Comparison of ENCODE assay signal across 1 cellular context in genomic region chr9:86586144-86586494, GRCh38.
A peak's percentile ranks its signal among the peaks of the same experiment; 100 is the strongest.
TF ChIP-seq lines count a peak whose summit lies in the region.

No MANE protein-coding gene starts in this region.

TF ChIP-seq in HEK293, 187 proteins besides CTCF, POLR2A, EP300 and RAD21 (continued from another document and continues in another):
- no peak for TF ChIP-seq ZNF660 (tag by site-specific recombination; IDR thresholded peaks at IDR 0.05)
- no peak for TF ChIP-seq KLF7 (tag by site-specific recombination; IDR thresholded peaks at IDR 0.05; ENCODE audit: borderline replicate concordance)
- no peak for TF ChIP-seq ZNF701 (tag by site-specific recombination; IDR thresholded peaks at IDR 0.05)
- TF ChIP-seq ZNF239 (tag by site-specific recombination; IDR thresholded peaks at IDR 0.05): no peak
- no peak for TF ChIP-seq ZNF704 (tag by site-specific recombination; IDR thresholded peaks at IDR 0.05)
- TF ChIP-seq ZNF140 (tag by site-specific recombination; IDR thresholded peaks at IDR 0.05): no peak
- no peak for TF ChIP-seq GLIS2 (tag by site-specific recombination; IDR thresholded peaks at IDR 0.05)
- no peak for TF ChIP-seq ZNF169 (tag by site-specific recombination; IDR thresholded peaks at IDR 0.05)
- no peak for TF ChIP-seq ZNF423 (tag by site-specific recombination; IDR thresholded peaks at IDR 0.05)
- TF ChIP-seq ZSCAN23 (tag by site-specific recombination; IDR thresholded peaks at IDR 0.05): no peak
- no peak for TF ChIP-seq SCRT2 (tag by site-specific recombination; IDR thresholded peaks at IDR 0.05)
- TF ChIP-seq KLF16 (tag by site-specific recombination; IDR thresholded peaks at IDR 0.05): no peak
- no peak for TF ChIP-seq ZNF629 (tag by site-specific recombination; IDR thresholded peaks at IDR 0.05)
- peak; percentile 66 for TF ChIP-seq OSR2 (tag by site-specific recombination; IDR thresholded peaks at IDR 0.05)
- TF ChIP-seq ZNF266 (tag by site-specific recombination; IDR thresholded peaks at IDR 0.05; ENCODE audit: low read depth): no peak
- peak; percentile 21 for TF ChIP-seq SETDB1 (IDR thresholded peaks at IDR 0.05; ENCODE audit: insufficient read length, low read length)
- no peak for TF ChIP-seq ZNF654 (tag by site-specific recombination; IDR thresholded peaks at IDR 0.05; ENCODE audit: low read depth)
- TF ChIP-seq, protein P1, sequence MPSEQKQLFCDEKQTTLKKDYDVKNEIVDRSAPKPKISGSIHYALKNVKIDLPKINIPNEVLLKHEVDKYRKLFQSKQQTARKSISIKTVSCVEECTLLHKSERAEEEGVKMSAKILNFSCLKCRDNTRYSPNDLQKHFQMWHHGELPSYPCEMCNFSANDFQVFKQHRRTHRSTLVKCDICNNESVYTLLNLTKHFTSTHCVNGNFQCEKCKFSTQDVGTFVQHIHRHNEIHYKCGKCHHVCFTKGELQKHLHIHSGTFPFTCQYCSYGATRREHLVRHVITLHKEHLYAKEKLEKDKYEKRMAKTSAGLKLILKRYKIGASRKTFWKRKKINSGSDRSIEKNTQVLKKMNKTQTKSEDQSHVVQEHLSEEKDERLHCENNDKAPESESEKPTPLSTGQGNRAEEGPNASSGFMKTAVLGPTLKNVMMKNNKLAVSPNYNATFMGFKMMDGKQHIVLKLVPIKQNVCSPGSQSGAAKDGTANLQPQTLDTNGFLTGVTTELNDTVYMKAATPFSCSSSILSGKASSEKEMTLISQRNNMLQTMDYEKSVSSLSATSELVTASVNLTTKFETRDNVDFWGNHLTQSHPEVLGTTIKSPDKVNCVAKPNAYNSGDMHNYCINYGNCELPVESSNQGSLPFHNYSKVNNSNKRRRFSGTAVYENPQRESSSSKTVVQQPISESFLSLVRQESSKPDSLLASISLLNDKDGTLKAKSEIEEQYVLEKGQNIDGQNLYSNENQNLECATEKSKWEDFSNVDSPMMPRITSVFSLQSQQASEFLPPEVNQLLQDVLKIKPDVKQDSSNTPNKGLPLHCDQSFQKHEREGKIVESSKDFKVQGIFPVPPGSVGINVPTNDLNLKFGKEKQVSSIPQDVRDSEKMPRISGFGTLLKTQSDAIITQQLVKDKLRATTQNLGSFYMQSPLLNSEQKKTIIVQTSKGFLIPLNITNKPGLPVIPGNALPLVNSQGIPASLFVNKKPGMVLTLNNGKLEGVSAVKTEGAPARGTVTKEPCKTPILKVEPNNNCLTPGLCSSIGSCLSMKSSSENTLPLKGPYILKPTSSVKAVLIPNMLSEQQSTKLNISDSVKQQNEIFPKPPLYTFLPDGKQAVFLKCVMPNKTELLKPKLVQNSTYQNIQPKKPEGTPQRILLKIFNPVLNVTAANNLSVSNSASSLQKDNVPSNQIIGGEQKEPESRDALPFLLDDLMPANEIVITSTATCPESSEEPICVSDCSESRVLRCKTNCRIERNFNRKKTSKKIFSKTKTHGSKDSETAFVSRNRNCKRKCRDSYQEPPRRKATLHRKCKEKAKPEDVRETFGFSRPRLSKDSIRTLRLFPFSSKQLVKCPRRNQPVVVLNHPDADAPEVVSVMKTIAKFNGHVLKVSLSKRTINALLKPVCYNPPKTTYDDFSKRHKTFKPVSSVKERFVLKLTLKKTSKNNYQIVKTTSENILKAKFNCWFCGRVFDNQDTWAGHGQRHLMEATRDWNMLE (tag by site-specific recombination; conservative IDR thresholded peaks at IDR 0.05; ENCODE audit: low read depth): no peak
- no peak for TF ChIP-seq ZNF530 (tag by site-specific recombination; IDR thresholded peaks at IDR 0.05; ENCODE audit: low read depth)
- TF ChIP-seq SALL2 (tag by site-specific recombination; IDR thresholded peaks at IDR 0.05; ENCODE audit: borderline replicate concordance): no peak
- TF ChIP-seq SP3 (tag by site-specific recombination; IDR thresholded peaks at IDR 0.05): no peak
- TF ChIP-seq ZNF155 (tag by site-specific recombination; IDR thresholded peaks at IDR 0.05): no peak
- TF ChIP-seq REPIN1 (tag by site-specific recombination; IDR thresholded peaks at IDR 0.05; ENCODE audit: low read depth): no peak
- TF ChIP-seq ZNF664 (tag by site-specific recombination; IDR thresholded peaks at IDR 0.05): peak; percentile 99
- no peak for TF ChIP-seq GLI4 (tag by site-specific recombination; IDR thresholded peaks at IDR 0.05)
- TF ChIP-seq, protein P2, sequence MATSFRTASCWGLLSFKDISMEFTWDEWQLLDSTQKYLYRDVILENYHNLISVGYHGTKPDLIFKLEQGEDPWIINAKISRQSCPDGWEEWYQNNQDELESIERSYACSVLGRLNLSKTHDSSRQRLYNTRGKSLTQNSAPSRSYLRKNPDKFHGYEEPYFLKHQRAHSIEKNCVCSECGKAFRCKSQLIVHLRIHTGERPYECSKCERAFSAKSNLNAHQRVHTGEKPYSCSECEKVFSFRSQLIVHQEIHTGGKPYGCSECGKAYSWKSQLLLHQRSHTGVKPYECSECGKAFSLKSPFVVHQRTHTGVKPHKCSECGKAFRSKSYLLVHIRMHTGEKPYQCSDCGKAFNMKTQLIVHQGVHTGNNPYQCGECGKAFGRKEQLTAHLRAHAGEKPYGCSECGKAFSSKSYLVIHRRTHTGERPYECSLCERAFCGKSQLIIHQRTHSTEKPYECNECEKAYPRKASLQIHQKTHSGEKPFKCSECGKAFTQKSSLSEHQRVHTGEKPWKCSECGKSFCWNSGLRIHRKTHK (tag by site-specific recombination; IDR thresholded peaks at IDR 0.05): no peak
- TF ChIP-seq ZNF426 (tag by site-specific recombination; IDR thresholded peaks at IDR 0.05): no peak
- no peak for TF ChIP-seq ZNF658 (tag by site-specific recombination; IDR thresholded peaks at IDR 0.05)
- TF ChIP-seq, protein P3, sequence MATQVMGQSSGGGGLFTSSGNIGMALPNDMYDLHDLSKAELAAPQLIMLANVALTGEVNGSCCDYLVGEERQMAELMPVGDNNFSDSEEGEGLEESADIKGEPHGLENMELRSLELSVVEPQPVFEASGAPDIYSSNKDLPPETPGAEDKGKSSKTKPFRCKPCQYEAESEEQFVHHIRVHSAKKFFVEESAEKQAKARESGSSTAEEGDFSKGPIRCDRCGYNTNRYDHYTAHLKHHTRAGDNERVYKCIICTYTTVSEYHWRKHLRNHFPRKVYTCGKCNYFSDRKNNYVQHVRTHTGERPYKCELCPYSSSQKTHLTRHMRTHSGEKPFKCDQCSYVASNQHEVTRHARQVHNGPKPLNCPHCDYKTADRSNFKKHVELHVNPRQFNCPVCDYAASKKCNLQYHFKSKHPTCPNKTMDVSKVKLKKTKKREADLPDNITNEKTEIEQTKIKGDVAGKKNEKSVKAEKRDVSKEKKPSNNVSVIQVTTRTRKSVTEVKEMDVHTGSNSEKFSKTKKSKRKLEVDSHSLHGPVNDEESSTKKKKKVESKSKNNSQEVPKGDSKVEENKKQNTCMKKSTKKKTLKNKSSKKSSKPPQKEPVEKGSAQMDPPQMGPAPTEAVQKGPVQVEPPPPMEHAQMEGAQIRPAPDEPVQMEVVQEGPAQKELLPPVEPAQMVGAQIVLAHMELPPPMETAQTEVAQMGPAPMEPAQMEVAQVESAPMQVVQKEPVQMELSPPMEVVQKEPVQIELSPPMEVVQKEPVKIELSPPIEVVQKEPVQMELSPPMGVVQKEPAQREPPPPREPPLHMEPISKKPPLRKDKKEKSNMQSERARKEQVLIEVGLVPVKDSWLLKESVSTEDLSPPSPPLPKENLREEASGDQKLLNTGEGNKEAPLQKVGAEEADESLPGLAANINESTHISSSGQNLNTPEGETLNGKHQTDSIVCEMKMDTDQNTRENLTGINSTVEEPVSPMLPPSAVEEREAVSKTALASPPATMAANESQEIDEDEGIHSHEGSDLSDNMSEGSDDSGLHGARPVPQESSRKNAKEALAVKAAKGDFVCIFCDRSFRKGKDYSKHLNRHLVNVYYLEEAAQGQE (tag by site-specific recombination; IDR thresholded peaks at IDR 0.05): no peak
- TF ChIP-seq, protein P4, sequence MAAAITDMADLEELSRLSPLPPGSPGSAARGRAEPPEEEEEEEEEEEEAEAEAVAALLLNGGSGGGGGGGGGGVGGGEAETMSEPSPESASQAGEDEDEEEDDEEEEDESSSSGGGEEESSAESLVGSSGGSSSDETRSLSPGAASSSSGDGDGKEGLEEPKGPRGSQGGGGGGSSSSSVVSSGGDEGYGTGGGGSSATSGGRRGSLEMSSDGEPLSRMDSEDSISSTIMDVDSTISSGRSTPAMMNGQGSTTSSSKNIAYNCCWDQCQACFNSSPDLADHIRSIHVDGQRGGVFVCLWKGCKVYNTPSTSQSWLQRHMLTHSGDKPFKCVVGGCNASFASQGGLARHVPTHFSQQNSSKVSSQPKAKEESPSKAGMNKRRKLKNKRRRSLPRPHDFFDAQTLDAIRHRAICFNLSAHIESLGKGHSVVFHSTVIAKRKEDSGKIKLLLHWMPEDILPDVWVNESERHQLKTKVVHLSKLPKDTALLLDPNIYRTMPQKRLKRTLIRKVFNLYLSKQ (tag by site-specific recombination; IDR thresholded peaks at IDR 0.05; ENCODE audit: borderline replicate concordance): no peak
- no peak for TF ChIP-seq ZNF76 (tag by site-specific recombination; IDR thresholded peaks at IDR 0.05; ENCODE audit: borderline replicate concordance, low read depth)
- TF ChIP-seq, protein P5, sequence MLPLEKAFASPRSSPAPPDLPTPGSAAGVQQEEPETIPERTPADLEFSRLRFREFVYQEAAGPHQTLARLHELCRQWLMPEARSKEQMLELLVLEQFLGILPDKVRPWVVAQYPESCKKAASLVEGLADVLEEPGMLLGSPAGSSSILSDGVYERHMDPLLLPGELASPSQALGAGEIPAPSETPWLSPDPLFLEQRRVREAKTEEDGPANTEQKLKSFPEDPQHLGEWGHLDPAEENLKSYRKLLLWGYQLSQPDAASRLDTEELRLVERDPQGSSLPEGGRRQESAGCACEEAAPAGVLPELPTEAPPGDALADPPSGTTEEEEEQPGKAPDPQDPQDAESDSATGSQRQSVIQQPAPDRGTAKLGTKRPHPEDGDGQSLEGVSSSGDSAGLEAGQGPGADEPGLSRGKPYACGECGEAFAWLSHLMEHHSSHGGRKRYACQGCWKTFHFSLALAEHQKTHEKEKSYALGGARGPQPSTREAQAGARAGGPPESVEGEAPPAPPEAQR (tag by site-specific recombination; IDR thresholded peaks at IDR 0.05): no peak
- no peak for TF ChIP-seq PRDM1 (tag by site-specific recombination; IDR thresholded peaks at IDR 0.05)
- no peak for TF ChIP-seq ZNF211 (tag by site-specific recombination; IDR thresholded peaks at IDR 0.05; ENCODE audit: low read depth)
- no peak for TF ChIP-seq KLF1 (tag by site-specific recombination; IDR thresholded peaks at IDR 0.05)
- no peak for TF ChIP-seq ZNF335 (tag by site-specific recombination; conservative IDR thresholded peaks at IDR 0.05)
- TF ChIP-seq ZNF791 (tag by site-specific recombination; IDR thresholded peaks at IDR 0.05): no peak
- TF ChIP-seq ZNF600 (tag by site-specific recombination; IDR thresholded peaks at IDR 0.05): no peak
- TF ChIP-seq ZNF473 (tag by site-specific recombination; IDR thresholded peaks at IDR 0.05): no peak
- no peak for TF ChIP-seq ZNF585B (tag by site-specific recombination; IDR thresholded peaks at IDR 0.05)
- TF ChIP-seq BCL6B (tag by site-specific recombination; IDR thresholded peaks at IDR 0.05): no peak
- TF ChIP-seq TCF7L2 (IDR thresholded peaks at IDR 0.05; ENCODE audit: borderline replicate concordance, low read depth, low read length): 0 out of 2 replicates have a peak, but pooled peaks have one; percentile 16
- TF ChIP-seq, protein P6, sequence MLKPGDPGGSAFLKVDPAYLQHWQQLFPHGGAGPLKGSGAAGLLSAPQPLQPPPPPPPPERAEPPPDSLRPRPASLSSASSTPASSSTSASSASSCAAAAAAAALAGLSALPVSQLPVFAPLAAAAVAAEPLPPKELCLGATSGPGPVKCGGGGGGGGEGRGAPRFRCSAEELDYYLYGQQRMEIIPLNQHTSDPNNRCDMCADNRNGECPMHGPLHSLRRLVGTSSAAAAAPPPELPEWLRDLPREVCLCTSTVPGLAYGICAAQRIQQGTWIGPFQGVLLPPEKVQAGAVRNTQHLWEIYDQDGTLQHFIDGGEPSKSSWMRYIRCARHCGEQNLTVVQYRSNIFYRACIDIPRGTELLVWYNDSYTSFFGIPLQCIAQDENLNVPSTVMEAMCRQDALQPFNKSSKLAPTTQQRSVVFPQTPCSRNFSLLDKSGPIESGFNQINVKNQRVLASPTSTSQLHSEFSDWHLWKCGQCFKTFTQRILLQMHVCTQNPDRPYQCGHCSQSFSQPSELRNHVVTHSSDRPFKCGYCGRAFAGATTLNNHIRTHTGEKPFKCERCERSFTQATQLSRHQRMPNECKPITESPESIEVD (tag by site-specific recombination; IDR thresholded peaks at IDR 0.05): peak; percentile 4; the same call in 1 of the 2 replicates
- TF ChIP-seq ZNF398 (tag by site-specific recombination; IDR thresholded peaks at IDR 0.05): no peak
- TF ChIP-seq ZNF558 (tag by site-specific recombination; IDR thresholded peaks at IDR 0.05): no peak
